ENCODE assay signal across 9 cellular contexts in the genomic region with DNA sequence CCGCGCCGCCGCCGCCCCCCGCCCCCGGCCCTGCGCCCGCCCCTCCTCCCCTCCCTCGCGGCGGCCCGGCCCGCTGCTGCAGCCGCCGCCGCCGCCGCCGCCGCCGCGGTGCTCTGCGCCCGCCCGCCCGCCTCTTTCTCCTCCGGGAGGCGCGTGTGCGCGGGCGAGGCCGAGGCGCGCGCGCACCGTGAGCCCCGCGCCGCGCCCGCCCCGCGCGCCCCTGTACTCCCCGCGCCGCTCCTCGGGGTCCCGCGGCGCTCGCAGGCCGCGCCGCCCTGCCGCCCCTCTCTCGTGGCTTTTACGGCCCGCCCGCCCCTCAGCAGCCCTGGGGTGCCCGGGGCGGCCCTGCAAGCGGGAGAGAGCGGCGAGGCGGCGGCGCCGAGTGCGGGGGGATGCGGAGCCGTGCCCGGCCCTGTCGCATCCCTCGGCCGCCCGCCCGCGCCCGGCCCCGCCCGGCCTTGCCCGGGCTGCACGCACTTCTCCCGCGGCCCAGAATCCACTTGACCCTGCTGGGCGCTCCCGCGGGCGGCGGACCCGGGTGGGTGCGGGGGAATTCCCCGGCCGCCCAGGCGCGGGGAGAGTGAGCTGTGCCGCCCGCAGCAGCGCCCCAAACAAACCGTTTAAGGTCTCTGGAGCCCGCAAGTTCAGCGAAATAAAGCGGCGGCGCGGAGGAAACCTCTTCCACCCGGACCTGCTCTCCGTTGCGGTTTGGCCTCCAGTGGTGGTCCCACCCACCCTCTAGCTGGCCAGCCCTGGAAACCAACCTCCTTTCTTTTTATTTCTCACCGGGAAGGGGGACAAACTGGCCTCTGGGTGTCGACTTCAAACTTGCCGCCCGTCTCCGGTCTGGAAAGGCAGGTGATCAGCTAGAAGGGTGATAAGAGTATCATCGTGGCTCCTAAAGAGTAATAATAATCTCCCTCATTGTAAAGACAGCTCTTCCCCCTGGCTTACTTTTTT. TPM values are rescaled to one million over a fixed set of nuclear protein-coding genes. Genes with fewer than 3 reads are reported as not detected.
DNase-seq lines count a peak whose midpoint lies in the region; ATAC-seq and TF ChIP-seq lines count a peak whose summit lies in the region.
"Had no signal": no experiment of that assay in that cellular context is flagged by ENCODE, and none has a peak within 500 bp of the region (broad histone marks: within the 10 kb centered on the region; RNA-seq: fewer than 3 reads in every experiment).

No MANE protein-coding gene starts in this region.

- WGBS in mesodermal cell (ENCODE audit: insufficient coverage in 2 of 2), 2 experiments = 0 to 1% methylated on average over 34 to 52 of the region's 119 CpGs
- WGBS in transverse colon (ENCODE audit: low coverage in 1 of 2), 2 donors = 0 to 2% methylated on average over 2 to 15 of the region's 119 CpGs

- DNase-seq in activated CD4-positive, CD25-positive, alpha-beta regulatory T cell treated with anti-CD3 and anti-CD28 coated beads, Interleukin-2, amount 50 U/mL, for 72 hours = no peak
- DNase-seq in SK-N-DZ (ENCODE audit: low spot score) (peak; percentile 35), ecto neural progenitor cell (ENCODE audit: low spot score) (peak; percentile 68), transverse colon (no peak)

- no peak for TF ChIP-seq EP300 in transverse colon (IDR thresholded peaks at IDR 0.05; ENCODE audit: low read depth)

- H3K36me3 ChIP-seq in mesodermal cell (ENCODE audit: control insufficient read depth, insufficient read depth, low read length) (no peaks in the 10 kb centered on the region), transverse colon (no peaks in the 10 kb centered on the region)
- H3K36me3 ChIP-seq: thyroid gland had no signal

- peaks cover 20% of the 10 kb centered on the region for H3K27me3 ChIP-seq in transverse colon
- H3K27me3 ChIP-seq: thyroid gland had no signal

- no peaks in the 10 kb centered on the region for H3K9me3 ChIP-seq in mesodermal cell (ENCODE audit: control insufficient read depth, low read length)
- no peaks in the 10 kb centered on the region for H3K9me3 ChIP-seq in transverse colon
- H3K9me3 ChIP-seq: thyroid gland had no signal

- intact Hi-C loops in transverse colon (cut with DNase I; ENCODE audit: low total_unique reads) = loop anchor here (5.0 kb wide), 1 partner anchor 548 kb away; no protein-coding TSS in a partner anchor

- H3K4me1 ChIP-seq in mesodermal cell (ENCODE audit: control insufficient read depth, insufficient read depth, low read length, poor library complexity, severe bottlenecking) = peaks cover 12% of the 10 kb centered on the region
- peaks cover 0 to 23% (median 11%) of the 10 kb centered on the region in 4 donors for H3K4me1 ChIP-seq in transverse colon

- H3K27ac ChIP-seq in mesodermal cell (ENCODE audit: low read depth, low read length, severe bottlenecking) = no peak overlapping the region
- peak overlapping the region; percentile 62 to 76 (median 72) for H3K27ac ChIP-seq in transverse colon
- H3K27ac ChIP-seq: thyroid gland had no signal

- TF ChIP-seq POLR2A in transverse colon (IDR thresholded peaks at IDR 0.05) = no peak

- peak; percentile 50 to 51 for ATAC-seq in activated CD4-positive, CD25-positive, alpha-beta regulatory T cell treated with anti-CD3 and anti-CD28 coated beads, Interleukin-2, amount 50 U/mL, for 24 hours
- ATAC-seq in GM19452 (IDR thresholded peaks at IDR 0.05; ENCODE audit: unreplicated experiment) (no peak), GM21576 (IDR thresholded peaks at IDR 0.05; ENCODE audit: unreplicated experiment) (no peak)

- no peak for TF ChIP-seq CTCF in transverse colon (IDR thresholded peaks at IDR 0.05)

- in situ Hi-C loops in transverse colon (cut with MboI; ENCODE audit: low pct_ligation_motif_present in 1 of 4, low pct_unique_long_range_greater_than_20kb in 1 of 4, low sequenced_read_pairs in 3 of 4) = no loop called here

- H3K4me3 ChIP-seq in mesodermal cell (ENCODE audit: extremely low read depth, insufficient read depth, low read length, poor library complexity, severe bottlenecking) (peak overlapping the region; percentile 42), transverse colon (peak overlapping the region; percentile 47 to 61 (median 50))

RNA-seq across cellular contexts. Expression of a gene that starts 37.4 kb away (rescaled TPM):
- polyA plus RNA-seq in SK-N-DZ (2014; cell fraction: cytosol; rRNA removed) = 2.3 and 2.9 TPM in 2 replicates
- 2.2 and 6.4 TPM in 2 replicates for polyA plus RNA-seq in SK-N-DZ (2014; cell fraction: nucleus; rRNA removed)
- polyA plus RNA-seq in mesodermal cell (2013, experiment 1 of 2) = 12.8 TPM
- 6.5 TPM for polyA plus RNA-seq in mesodermal cell (2013, experiment 2 of 2)
- 10 to 100 TPM in 2 of 4 donors, 1 to 10 TPM in 2; 9.0 to 20.2 (median 14.5) TPM for total RNA-seq in transverse colon

Comparison
In these comparisons a context has a peak if more than half of its experiments do, and no peak if none do; other contexts are left out.
1. ATAC-seq: peak in activated CD4-positive, CD25-positive, alpha-beta regulatory T cell treated with anti-CD3 and anti-CD28 coated beads, Interleukin-2, amount 50 U/mL, for 24 hours (2 of 2); none in GM19452 (single experiment) and GM21576 (single experiment).
2. DNase-seq: peak in SK-N-DZ (single experiment) and ecto neural progenitor cell (single experiment); none in activated CD4-positive, CD25-positive, alpha-beta regulatory T cell treated with anti-CD3 and anti-CD28 coated beads, Interleukin-2, amount 50 U/mL, for 72 hours (single experiment) and transverse colon (single experiment).